8 cellular contexts compared by ENCODE assay signal in the genomic region with DNA sequence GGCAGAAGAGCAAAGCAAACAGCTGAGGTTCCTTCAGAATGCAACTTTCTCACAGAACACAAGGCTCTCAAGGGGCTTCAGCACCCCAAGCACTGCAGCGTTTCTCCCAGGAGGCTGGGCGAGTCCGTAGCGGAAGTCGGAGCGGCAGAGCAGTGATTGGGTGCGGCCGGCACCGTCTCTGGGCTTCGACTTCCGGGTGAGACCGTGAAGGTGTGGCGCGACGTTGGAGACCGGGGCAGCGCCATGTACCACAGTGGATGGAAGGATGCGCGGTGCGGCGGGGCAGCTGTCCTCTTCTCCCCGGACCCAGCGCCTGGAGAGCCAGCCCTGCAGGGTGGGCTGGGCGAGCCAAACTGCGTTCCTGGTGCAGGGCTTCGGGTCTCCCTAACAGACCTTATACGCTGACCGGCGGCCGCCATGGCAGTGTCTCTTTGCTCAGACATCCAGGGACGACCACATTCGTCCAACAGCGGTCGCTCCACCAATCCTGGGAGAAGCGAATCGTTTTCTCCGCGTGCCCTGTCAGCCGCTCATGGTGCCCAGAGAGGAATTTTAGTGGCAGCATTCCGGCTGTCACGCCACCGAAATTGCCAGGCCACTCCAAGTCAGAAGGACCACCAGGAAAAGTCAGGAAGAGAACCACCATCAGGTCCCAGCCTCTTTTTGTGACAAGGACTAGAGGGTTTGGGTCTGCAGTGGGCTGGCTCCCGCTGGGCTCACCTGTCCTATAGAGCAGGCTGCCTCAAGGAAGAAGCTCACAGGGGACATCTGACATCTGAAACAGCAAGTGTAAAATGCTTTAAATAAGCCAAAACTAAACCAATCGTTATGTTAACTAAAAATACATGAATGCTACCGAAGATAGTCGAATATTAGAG. TPM values are rescaled to one million over a fixed set of nuclear protein-coding genes. Genes with fewer than 3 reads are reported as not detected.
DNase-seq lines count a peak whose midpoint lies in the region; ATAC-seq, FAIRE-seq and TF ChIP-seq lines count a peak whose summit lies in the region.

No MANE protein-coding gene starts in this region.

- no peak overlapping the region for H3K23ac ChIP-seq in H1 (ENCODE audit: insufficient read length)

- H2BK15ac ChIP-seq in H1 (ENCODE audit: low read length): no peak overlapping the region

- ATAC-seq in GM18499 (IDR thresholded peaks at IDR 0.05; ENCODE audit: insufficient read depth, unreplicated experiment) (peak; percentile 100), HG02884 (IDR thresholded peaks at IDR 0.05; ENCODE audit: unreplicated experiment) (peak; percentile 100)

- H3K4me2 ChIP-seq in H1 (ENCODE audit: insufficient read depth in 1 of 2, low read depth in 2 of 2, low read length in 2 of 2): peak overlapping the region; percentile 70 to 76

- 16% methylated on average over 35 of the region's 46 CpGs; no CpG with 5 or more reads in 1 of the 2 experiments for WGBS in H1 (ENCODE audit: extremely low coverage in 1 of 2, insufficient coverage in 1 of 2, insufficient read length in 1 of 2, insufficient replicate concordance in 2 of 2, low coverage in 1 of 2, low lambda C conversion rate in 2 of 2, missing lambda C conversion rate in 1 of 2), 2 experiments

- peaks cover 6% of the 10 kb centered on the region; the same call in 1 of the 2 replicates for H3K23me2 ChIP-seq in H1 (ENCODE audit: low read depth, low read length)

- H3K9ac ChIP-seq in H1 (replicated peaks in 1 of 4; ENCODE audit: extremely low read depth in 1 of 4, low read depth in 3 of 4, low read length in 3 of 4): peak overlapping the region in 2 of 4 experiments; percentile 31 to 49; a peak in 4 of 7 replicates

- peak overlapping the region; percentile 60; the same call in 1 of the 2 replicates for H2AFZ ChIP-seq in H1 (ENCODE audit: low read length)

- CTCF ChIA-PET in H1 (lab: Charles Lee; ENCODE audit: partially characterized antibody): interaction anchor here (1.1 to 13.0 kb wide), 6 partner anchors 20 to 189 kb away, joined by 3 to 279 read pairs (median 5); a partner anchor contains a TSS

- H3K4ac ChIP-seq in H1 (replicated peaks; ENCODE audit: insufficient read length, low read depth, low read length): peak overlapping the region; percentile 19

- peak overlapping the region; percentile 73; the same call in 1 of the 2 replicates for H3K18ac ChIP-seq in H1 (ENCODE audit: extremely low read depth, low read length)

- peaks cover 31% of the 10 kb centered on the region for H3K4me1 Mint-ChIP-seq in mesothelial cell of epicardium

- peak overlapping the region; percentile 0; the same call in 1 of the 2 replicates for H2BK5ac ChIP-seq in H1 (ENCODE audit: low read depth, low read length)

- no peak overlapping the region for H3K27ac ChIP-seq in H1 (ENCODE audit: low read depth, low read length)

- in situ Hi-C loops in KBM-7 (cut with MboI; ENCODE audit: low pct_unique_long_range_greater_than_20kb, low sequenced_read_pairs): no loop called here

- H3K4me3 Mint-ChIP-seq in mesothelial cell of epicardium: peak overlapping the region; percentile 91

- H3K79me1 ChIP-seq in H1 (ENCODE audit: low read depth, low read length): no peaks in the 10 kb centered on the region

- no peak overlapping the region for H2BK12ac ChIP-seq in H1 (ENCODE audit: low read depth, low read length)

- TF ChIP-seq RAD21 in H1 (IDR thresholded peaks at IDR 0.05 in 1 of 2, conservative IDR thresholded peaks at IDR 0.05 in 1 of 2; ENCODE audit: low read depth in 2 of 2, low read length in 2 of 2): no peak

- H3K56ac ChIP-seq in H1 (replicated peaks; ENCODE audit: insufficient read length, low read depth, low read length): no peak overlapping the region

- TF ChIP-seq EP300 in H1 (IDR thresholded peaks at IDR 0.05; ENCODE audit: borderline replicate concordance in 1 of 2, low read depth in 2 of 2, low read length in 2 of 2): no peak

- H3K4me1 ChIP-seq in H1 (replicated peaks in 1 of 4; ENCODE audit: control insufficient read depth in 3 of 4, insufficient read depth in 4 of 4, low read length in 3 of 4): peaks cover 0 to 2% (median 0%) of the 10 kb centered on the region in 4 experiments; a peak in 1 of 7 replicates

- peaks cover 7% of the 10 kb centered on the region for H3K36me3 Mint-ChIP-seq in mesothelial cell of epicardium

- peak overlapping the region; percentile 38 for H4K5ac ChIP-seq in H1 (ENCODE audit: insufficient read length, low read depth, low read length)

- peak; percentile 42 for FAIRE-seq in H1 (lab: Jason Lieb, UNC)

- peak overlapping the region; percentile 64 to 76 (median 72) for H3K4me3 ChIP-seq in H1 (ENCODE audit: extremely low read depth in 1 of 4, insufficient read depth in 2 of 4, low read depth in 3 of 4, low read length in 4 of 4)

- H3K14ac ChIP-seq in H1 (ENCODE audit: insufficient read length): no peak overlapping the region

- H3K27me3 ChIP-seq in H1 (replicated peaks in 1 of 4; ENCODE audit: control insufficient read depth in 3 of 4, extremely low read depth in 1 of 4, insufficient read depth in 3 of 4, low read length in 3 of 4): no peaks in the 10 kb centered on the region

- peak overlapping the region; percentile 97 for H3K27ac Mint-ChIP-seq in mesothelial cell of epicardium

- no peaks in the 10 kb centered on the region for H3K79me2 ChIP-seq in H1 (ENCODE audit: control insufficient read depth in 1 of 2, insufficient read depth in 2 of 2, low read length in 2 of 2)

- H3K36me3 ChIP-seq in H1 (ENCODE audit: control insufficient read depth in 2 of 4, insufficient read depth in 4 of 4, low read length in 3 of 4): 0 out of 8 replicates have a peak, but pooled peaks cover 0 to 3% (median 0%) of the 10 kb centered on the region in 4 experiments

- H2AK5ac ChIP-seq in H1 (ENCODE audit: low read depth, low read length): no peak overlapping the region

- no peaks in the 10 kb centered on the region for H4K20me1 ChIP-seq in H1 (replicated peaks in 1 of 2; ENCODE audit: control insufficient read depth in 1 of 2, insufficient read depth in 2 of 2, low read length in 2 of 2)

- no peaks in the 10 kb centered on the region for H3K9me3 ChIP-seq in H1 (ENCODE audit: insufficient read depth in 2 of 2, low read depth in 1 of 2, low read length in 1 of 2)

- H2BK20ac ChIP-seq in H1 (ENCODE audit: low read length): no peak overlapping the region

- peak in 1 of 2 experiments; percentile 88; a peak in 2 of 3 replicates for TF ChIP-seq POLR2A in H1 (IDR thresholded peaks at IDR 0.05; ENCODE audit: control extremely low read depth in 1 of 2, low read depth in 2 of 2, low read length in 2 of 2)

- H4K91ac ChIP-seq in H1 (replicated peaks; ENCODE audit: insufficient read length, low read length): peak overlapping the region; percentile 72

- no peak overlapping the region for H2BK120ac ChIP-seq in H1 (replicated peaks; ENCODE audit: low read depth, low read length)

- POLR2A ChIA-PET in H1 (lab: Charles Lee; ENCODE audit: partially characterized antibody): interaction anchor here (0.9 to 1.3 kb wide), 4 partner anchors 8 to 201 kb away, joined by 3 to 4 read pairs (median 4); no protein-coding TSS in a partner anchor

- TF ChIP-seq CTCF in H1 (IDR thresholded peaks at IDR 0.05; ENCODE audit: control extremely low read depth in 1 of 3, insufficient read depth in 1 of 3, low read depth in 1 of 3, low read length in 3 of 3): no peak
- no peak for TF ChIP-seq CTCF in mesothelial cell of epicardium (IDR thresholded peaks at IDR 0.05; ENCODE audit: unreplicated experiment)

- peak; percentile 90 for DNase-seq in NCI-H345 (lab: John Stamatoyannopoulos, UW)
- peak; percentile 88 for DNase-seq in activated CD8-positive, alpha-beta memory T cell treated with anti-CD3 and anti-CD28 coated beads for 24 hours
- DNase-seq in H1 (ENCODE audit: low read depth in 1 of 2, low spot score in 2 of 2): peak; percentile 54 to 69
- DNase-seq in mesothelial cell of epicardium (ENCODE audit: low spot score in 2 of 2, unreplicated experiment in 2 of 2): peak; percentile 54 to 81
- DNase-seq in stimulated activated CD8-positive, alpha-beta memory T cell treated with anti-CD3 and anti-CD28 coated beads, Interleukin-15, amount 100 ng/mL, for 24 hours (ENCODE audit: low read depth): peak; percentile 46
- DNase-seq in KBM-7: no peak

- H4K8ac ChIP-seq in H1 (ENCODE audit: extremely low read depth, insufficient read depth, low read length): peak overlapping the region; percentile 74

- H3K27me3 Mint-ChIP-seq in mesothelial cell of epicardium (ENCODE audit: low read depth): peaks cover 16% of the 10 kb centered on the region

- H3K9me3 Mint-ChIP-seq in mesothelial cell of epicardium: peaks cover 4% of the 10 kb centered on the region

TF ChIP-seq in H1, 55 proteins besides CTCF, POLR2A, EP300 and RAD21 (continues in another document):
- TF ChIP-seq GABPA (IDR thresholded peaks at IDR 0.05; ENCODE audit: borderline replicate concordance, insufficient read depth, low read length) (peak; percentile 88), YY1 (IDR thresholded peaks at IDR 0.05; ENCODE audit: low read depth, low read length) (peak; percentile 72; the same call in 1 of the 2 replicates), SIN3A (conservative IDR thresholded peaks at IDR 0.05 in 1 of 2, IDR thresholded peaks at IDR 0.05 in 1 of 2; ENCODE audit: low read depth in 1 of 2, low read length in 2 of 2) (peak; percentile 41 to 53; a peak in 1 of 4 replicates), KDM1A (IDR thresholded peaks at IDR 0.05; ENCODE audit: borderline replicate concordance, low read length) (no peak), SAP30 (IDR thresholded peaks at IDR 0.05; ENCODE audit: insufficient read depth, insufficient replicate concordance, low read length) (peak; percentile 45), TBP (IDR thresholded peaks at IDR 0.05; ENCODE audit: low read depth, low read length) (peak; percentile 49), ASH2L (IDR thresholded peaks at IDR 0.05; ENCODE audit: low read length) (peak; percentile 78), KDM4A (IDR thresholded peaks at IDR 0.05; ENCODE audit: low read depth, low read length, severe bottlenecking) (peak; percentile 99)
- TF ChIP-seq, protein P1, sequence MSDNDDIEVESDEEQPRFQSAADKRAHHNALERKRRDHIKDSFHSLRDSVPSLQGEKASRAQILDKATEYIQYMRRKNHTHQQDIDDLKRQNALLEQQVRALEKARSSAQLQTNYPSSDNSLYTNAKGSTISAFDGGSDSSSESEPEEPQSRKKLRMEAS (IDR thresholded peaks at IDR 0.05): peak; percentile 67; the same call in 1 of the 2 replicates

RNA-seq across cellular contexts. Expression of a gene that starts 20.5 kb away (rescaled TPM):
- total RNA-seq in H1 (2021; fragmentation: NEBNext Ultra II Directional; extraction: Animal tissue kit (Norgen Biotek cat#: 25700)): 4.1 and 5.0 TPM in 2 replicates
- polyA plus RNA-seq in H1 (2011; rRNA removed): 0.05 and 0.18 TPM in 2 replicates
- polyA plus RNA-seq in H1 (2011; cell fraction: cytosol; rRNA removed): 0.18 TPM
- polyA plus RNA-seq in H1 (2011; cell fraction: nucleus; rRNA removed): 0.07 TPM
- 0.23 to 0.46 TPM (median 0.41 TPM) in 4 replicates for polyA plus RNA-seq in H1 (2012, experiment 1 of 2)
- polyA plus RNA-seq in H1 (2012, experiment 2 of 2): not detected
- polyA plus RNA-seq in H1 (2013, experiment 1 of 2): 3.1 TPM
- 3.6 TPM for polyA plus RNA-seq in H1 (2013, experiment 2 of 2)
- polyA minus RNA-seq in H1 (2011; rRNA and poly(A)+ RNA removed): 0.93 and 1.2 TPM in 2 replicates
- polyA minus RNA-seq in H1 (2011; cell fraction: cytosol; rRNA and poly(A)+ RNA removed): not detected
- polyA minus RNA-seq in H1 (2011; cell fraction: nucleus; rRNA and poly(A)+ RNA removed): 0.70 TPM
- total RNA-seq in mesothelial cell of epicardium: 1.6 to 2.4 TPM (median 2.2 TPM) in 3 replicates
